Comparison of ENCODE assay signal across 18 cellular contexts in genomic region chr1:236051107-236051885, GRCh38. TPM values are rescaled to one million over a fixed set of nuclear protein-coding genes. Genes with fewer than 3 reads are reported as not detected.
DNase-seq lines count a peak whose midpoint lies in the region; ATAC-seq and TF ChIP-seq lines count a peak whose summit lies in the region.
"Had no signal": no experiment of that assay in that cellular context is flagged by ENCODE, and none has a peak within 500 bp of the region (broad histone marks: within the 10 kb centered on the region; RNA-seq: fewer than 3 reads in every experiment).

No MANE protein-coding gene starts in this region.

- DNase-seq in C1 segment of cervical spinal cord (lab: John Stamatoyannopoulos, UW) = peak in 8 of 14 donors; percentile 3 to 41 (median 19)
- no peak for DNase-seq in left ventricle myocardium inferior
- peak; percentile 50 for DNase-seq in putamen (ENCODE audit: low spot score)
- no peak for DNase-seq in DMS153 (lab: John Stamatoyannopoulos, UW)
- DNase-seq in UCSD-AML1 (lab: John Stamatoyannopoulos, UW; ENCODE audit: unreplicated experiment) = no peak
- DNase-seq in breast epithelium (ENCODE audit: low spot score in 2 of 2) = no peak
- DNase-seq: glutamatergic neuron; NCI-H1694; NCI-H774; stimulated activated CD4-positive, alpha-beta T cell treated with anti-CD3 and anti-CD28 coated beads, Interleukin-4, amount 100 ng/mL, for 4 hours; stimulated activated naive CD4-positive, alpha-beta T cell had no signal

- no peak for TF ChIP-seq CTCF in brain (conservative IDR thresholded peaks at IDR 0.05)
- TF ChIP-seq CTCF in left ventricle myocardium inferior (IDR thresholded peaks at IDR 0.05; ENCODE audit: borderline replicate concordance) = no peak
- TF ChIP-seq CTCF in breast epithelium (IDR thresholded peaks at IDR 0.05) = no peak

- H3K36me3 ChIP-seq in left ventricle myocardium inferior = peaks cover 51% of the 10 kb centered on the region
- H3K36me3 ChIP-seq in breast epithelium = no peaks in the 10 kb centered on the region

- H3K4me3 ChIP-seq in left ventricle myocardium inferior (peak overlapping the region; percentile 36), breast epithelium (peak overlapping the region in 1 of 3 donors; percentile 6)

- H3K4me1 ChIP-seq in left ventricle myocardium inferior (peaks cover 68% of the 10 kb centered on the region), breast epithelium (no peaks in the 10 kb centered on the region)
- H3K4me1 ChIP-seq: parathyroid adenoma had no signal

- H3K27me3 ChIP-seq in left ventricle myocardium inferior (ENCODE audit: low read depth) (no peaks in the 10 kb centered on the region), breast epithelium (no peaks in the 10 kb centered on the region)

- no peak for TF ChIP-seq POLR2A in breast epithelium (IDR thresholded peaks at IDR 0.05)

- no peaks in the 10 kb centered on the region for H3K9me3 ChIP-seq in left ventricle myocardium inferior (replicated peaks)
- H3K9me3 ChIP-seq in breast epithelium = no peaks in the 10 kb centered on the region

- peak overlapping the region in 3 of 5 experiments; percentile 28 to 73 (median 34) for H3K4me3 Mint-ChIP-seq in brain
- H3K4me3 Mint-ChIP-seq: activated naive CD4-positive, alpha-beta T cell treated with anti-CD3 and anti-CD28 coated beads, Interleukin-2, amount 50 U/mL, for 24 hours; CD14-positive monocyte; memory B cell had no signal

- peak overlapping the region in 2 of 5 experiments; percentile 45 to 62 for H3K27ac Mint-ChIP-seq in brain
- H3K27ac Mint-ChIP-seq: activated naive CD4-positive, alpha-beta T cell treated with anti-CD3 and anti-CD28 coated beads, Interleukin-2, amount 50 U/mL, for 24 hours; CD14-positive monocyte; memory B cell had no signal

- intact Hi-C loops in left ventricle myocardium inferior (cut with micrococcal nuclease) (no loop called here), breast epithelium (cut with DNase I; ENCODE audit: low total_unique reads) (no loop called here)

- H3K36me3 Mint-ChIP-seq in brain = peaks cover 11% of the 10 kb centered on the region
- H3K36me3 Mint-ChIP-seq: activated naive CD4-positive, alpha-beta T cell treated with anti-CD3 and anti-CD28 coated beads, Interleukin-2, amount 50 U/mL, for 24 hours; memory B cell had no signal

- no peak for ATAC-seq in GM21360 (IDR thresholded peaks at IDR 0.05; ENCODE audit: unreplicated experiment)

- H3K9me3 Mint-ChIP-seq in brain = peaks cover 0 to 9% (median 2%) of the 10 kb centered on the region in 5 experiments
- H3K9me3 Mint-ChIP-seq: activated naive CD4-positive, alpha-beta T cell treated with anti-CD3 and anti-CD28 coated beads, Interleukin-2, amount 50 U/mL, for 24 hours; memory B cell had no signal

- no peaks in the 10 kb centered on the region for H3K27me3 Mint-ChIP-seq in brain

- peak overlapping the region; percentile 68 for H3K27ac ChIP-seq in left ventricle myocardium inferior (replicated peaks)
- peak overlapping the region in 1 of 2 donors; percentile 43 for H3K27ac ChIP-seq in breast epithelium
- H3K27ac ChIP-seq: KMS-11, parathyroid adenoma had no signal

- H3K4me1 Mint-ChIP-seq in brain = peaks cover 21% of the 10 kb centered on the region
- H3K4me1 Mint-ChIP-seq: activated naive CD4-positive, alpha-beta T cell treated with anti-CD3 and anti-CD28 coated beads, Interleukin-2, amount 50 U/mL, for 24 hours had no signal

RNA-seq across cellular contexts. Expression of gene NID1, which starts 13.6 kb away (rescaled TPM):
- polyA plus RNA-seq in brain (ENCODE audit: insufficient read depth, low read depth, low replicate concordance) = 20.1 TPM
- 40.4 TPM for total RNA-seq in left ventricle myocardium inferior
- total RNA-seq in breast epithelium = 100 to 1,000 TPM in 2 of 3 donors, 10 to 100 TPM in 1; 60.3 to 288 (median 154) TPM

Comparison
In these comparisons a context has a peak if more than half of its experiments do, and no peak if none do; other contexts are left out.
1. DNase-seq: peak in C1 segment of cervical spinal cord (8 of 14) and putamen (single experiment); none in left ventricle myocardium inferior (single experiment), DMS153 (single experiment), UCSD-AML1 (single experiment) and breast epithelium (0 of 2).